In genomic region chr3:48446425-48447193, GRCh38 we compare ENCODE assay signal across 8 cellular contexts. TPM values are rescaled to one million over a fixed set of nuclear protein-coding genes. Genes with fewer than 3 reads are reported as not detected.
A peak's percentile ranks its signal among the peaks of the same experiment; 100 is the strongest.
DNase-seq lines count a peak whose midpoint lies in the region; ATAC-seq and TF ChIP-seq lines count a peak whose summit lies in the region.

ATRIP (plus strand) TSS chr3:48446737; CDS start chr3:48446846, 109 bp downstream.

- no peak for TF ChIP-seq CTCF in left lung (IDR thresholded peaks at IDR 0.05)

- H3K9me3 ChIP-seq in left lung, result no peaks in the 10 kb centered on the region

- intact Hi-C loops in left lung (cut with DNase I), result no loop called here

- peak within 1 kb of the TSS; percentile 85 to 91 for H3K4me3 ChIP-seq in left lung

- peaks cover 0 to 34% of the 10 kb centered on the region in 2 donors for H3K36me3 ChIP-seq in left lung

- peak; percentile 94 for ATAC-seq in GM19043 (IDR thresholded peaks at IDR 0.05; ENCODE audit: low read depth, unreplicated experiment)
- ATAC-seq in HG03354 (IDR thresholded peaks at IDR 0.05; ENCODE audit: poor library complexity, severe bottlenecking, unreplicated experiment), result peak; percentile 86
- peak; percentile 99 for ATAC-seq in left lung

- H3K27ac ChIP-seq in left lung, result peak within 1 kb of the TSS; percentile 88 to 95

- H3K27me3 ChIP-seq in left lung, result no peaks in the 10 kb centered on the region

- DNase-seq in AML-193 (lab: John Stamatoyannopoulos, UW) (peak; percentile 91 to 96), NCI-H748 (lab: John Stamatoyannopoulos, UW; ENCODE audit: unreplicated experiment) (peak; percentile 90), cortex of kidney (lab: John Stamatoyannopoulos, UW) (peak; percentile 73), left lung (peak; percentile 90 to 96)
- DNase-seq in activated CD4-positive, alpha-beta T cell treated with anti-CD3 and anti-CD28 coated beads, Interleukin-2, amount 50 U/mL, for 1 hour, result peak; percentile 82
- peak; percentile 75 for DNase-seq in stimulated activated CD4-positive, alpha-beta T cell treated with anti-CD3 and anti-CD28 coated beads, Interleukin-2, amount 100 ng/mL, for 4 hours (ENCODE audit: low read depth)

- H3K4me1 ChIP-seq in left lung, result peaks cover 10 to 35% of the 10 kb centered on the region in 2 donors

RNA-seq across cellular contexts. Expression of gene ATRIP, which starts in this region (rescaled TPM):
- 1 to 10 TPM; 7.4 to 9.9 TPM for total RNA-seq in left lung

Comparison
In these comparisons a context has a peak if more than half of its experiments do, and no peak if none do; other contexts are left out.
1. Peak in every context shown above with its lines: DNase-seq, ATAC-seq, H3K4me3 ChIP-seq and H3K27ac ChIP-seq.